In genomic region chr11:60717956-60718355, GRCh38 we compare ENCODE assay signal across 16 cellular contexts. TPM values are rescaled to one million over a fixed set of nuclear protein-coding genes. Genes with fewer than 3 reads are reported as not detected.
"Had no signal": no experiment of that assay in that cellular context is flagged by ENCODE, and none has a peak within 500 bp of the region (broad histone marks: within the 10 kb centered on the region; RNA-seq: fewer than 3 reads in every experiment).

No MANE protein-coding gene starts in this region.

- H3K9me3 Mint-ChIP-seq: activated naive CD4-positive, alpha-beta T cell treated with anti-CD3 and anti-CD28 coated beads, Interleukin-2, amount 50 U/mL, for 72 hours had no signal

- H3K27ac ChIP-seq: pancreas, thyroid gland, uterus had no signal

- H3K36me3 Mint-ChIP-seq: activated naive CD4-positive, alpha-beta T cell treated with anti-CD3 and anti-CD28 coated beads, Interleukin-2, amount 50 U/mL, for 72 hours; brain had no signal

- H3K4me1 ChIP-seq: pancreas, thyroid gland, uterus had no signal

- H3K4me1 Mint-ChIP-seq: brain, neural crest cell had no signal

- H3K27me3 ChIP-seq: pancreas, thyroid gland, uterus had no signal

- H3K36me3 ChIP-seq: pancreas, thyroid gland, uterus had no signal

- DNase-seq: activated CD4-positive, alpha-beta T cell treated with anti-CD3 and anti-CD28 coated beads for 1 hour; activated CD8-positive, alpha-beta memory T cell treated with anti-CD3 and anti-CD28 coated beads for 24 hours; activated effector memory CD4-positive, alpha-beta T cell treated with anti-CD3 and anti-CD28 coated beads, Interleukin-2, amount 50 U/mL, for 16 hours; activated T-cell treated with anti-CD3 and anti-CD28 coated beads, Interleukin-2, amount 50 U/mL, for 1 hour; amygdala; cerebellar nuclear complex; pancreas; retina; stimulated activated CD4-positive, alpha-beta T cell treated with anti-CD3 and anti-CD28 coated beads, Interleukin-15, amount 100 ng/mL, for 24 hours; thyroid gland; uterus had no signal

- H3K4me3 Mint-ChIP-seq: brain, neural crest cell had no signal

- H3K9me3 ChIP-seq: pancreas, thyroid gland, uterus had no signal

- H3K27ac Mint-ChIP-seq: activated naive CD4-positive, alpha-beta T cell treated with anti-CD3 and anti-CD28 coated beads, Interleukin-2, amount 50 U/mL, for 72 hours; brain had no signal

- H3K4me3 ChIP-seq: pancreas, thyroid gland, uterus had no signal

- ATAC-seq: activated naive CD4-positive, alpha-beta T cell treated with anti-CD3 and anti-CD28 coated beads, Interleukin-2, amount 50 U/mL, for 72 hours; pancreas had no signal

RNA-seq across cellular contexts. Expression of gene MS4A18, which starts 6.6 kb away (rescaled TPM):
- total RNA-seq: activated naive CD4-positive, alpha-beta T cell treated with anti-CD3 and anti-CD28 coated beads, Interleukin-2, amount 50 U/mL, for 72 hours; dermis microvascular lymphatic vessel endothelial cell; neural crest cell; pancreas; T-helper 2 cell treated with Interferon-gamma antibody and Interleukin-4, amounts not matched to agents 100 ng/mL and 5 ng/mL, for 36 hours; thyroid gland; uterus had no signal

RNA-seq across cellular contexts. Expression of gene MS4A8, which starts 18.5 kb away (rescaled TPM):
- total RNA-seq: activated naive CD4-positive, alpha-beta T cell treated with anti-CD3 and anti-CD28 coated beads, Interleukin-2, amount 50 U/mL, for 72 hours; dermis microvascular lymphatic vessel endothelial cell; neural crest cell; T-helper 2 cell treated with Interferon-gamma antibody and Interleukin-4, amounts not matched to agents 100 ng/mL and 5 ng/mL, for 36 hours; thyroid gland had no signal

RNA-seq across cellular contexts. Expression of gene MS4A15, which starts 38.7 kb away (rescaled TPM):
- total RNA-seq: activated naive CD4-positive, alpha-beta T cell treated with anti-CD3 and anti-CD28 coated beads, Interleukin-2, amount 50 U/mL, for 72 hours; neural crest cell; T-helper 2 cell treated with Interferon-gamma antibody and Interleukin-4, amounts not matched to agents 100 ng/mL and 5 ng/mL, for 36 hours; thyroid gland; uterus had no signal
